Comparison of ENCODE assay signal across 25 cellular contexts in the genomic region with DNA sequence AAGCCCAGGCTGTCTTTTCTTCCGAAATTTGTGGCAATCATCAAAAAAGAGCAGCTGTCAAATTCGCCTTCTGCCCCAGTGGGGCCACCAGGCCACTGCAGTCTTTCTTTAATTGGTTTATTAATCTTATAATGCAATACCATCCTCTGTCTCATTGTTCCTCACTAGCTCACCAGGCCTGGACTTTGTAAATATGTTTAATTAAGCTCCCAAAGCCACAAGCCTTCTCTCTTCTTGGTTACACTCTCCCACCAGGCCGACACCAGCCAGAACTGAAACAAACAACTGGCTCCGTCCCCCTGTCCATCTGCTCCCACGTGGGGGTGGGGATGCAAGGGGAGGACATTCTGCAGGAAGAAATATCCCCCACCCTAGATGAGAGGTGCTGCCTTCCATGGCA. TPM values are rescaled to one million over a fixed set of nuclear protein-coding genes. Genes with fewer than 3 reads are reported as not detected.
"Had no signal": no experiment of that assay in that cellular context is flagged by ENCODE, and none has a peak within 500 bp of the region (broad histone marks: within the 10 kb centered on the region; RNA-seq: fewer than 3 reads in every experiment).

No MANE protein-coding gene starts in this region.

- H3K9me3 ChIP-seq: colonic mucosa, heart left ventricle, ovary, suprapubic skin, tibial artery, upper lobe of right lung had no signal

- H3K9me3 Mint-ChIP-seq: endodermal cell; natural killer cell; neural progenitor cell; stimulated activated effector memory CD8-positive, alpha-beta T cell treated with anti-CD3 and anti-CD28 coated beads, Interleukin-12 subunit alpha, Interleukin-12 subunit beta, amount 100 ng/mL, for 72 hours had no signal

- ATAC-seq: heart left ventricle; left lobe of liver; natural killer cell; right cardiac atrium; stimulated activated effector memory CD8-positive, alpha-beta T cell treated with anti-CD3 and anti-CD28 coated beads, Interleukin-12 subunit alpha, Interleukin-12 subunit beta, amount 100 ng/mL, for 72 hours; stimulated activated naive CD8-positive, alpha-beta T cell treated with anti-CD3 and anti-CD28 coated beads, Interleukin-15, Interleukin-2, amounts not matched to agents 100 U/mL and 50 U/mL, for 24 hours; upper lobe of right lung had no signal

- H2AFZ ChIP-seq: neural progenitor cell had no signal

- H3K4me3 ChIP-seq: colonic mucosa, heart left ventricle, neural progenitor cell, ovary, suprapubic skin, tibial artery, upper lobe of right lung had no signal

- H3K9ac ChIP-seq: neural progenitor cell had no signal

- H3K27ac Mint-ChIP-seq: endodermal cell; natural killer cell; neural progenitor cell; stimulated activated effector memory CD8-positive, alpha-beta T cell treated with anti-CD3 and anti-CD28 coated beads, Interleukin-12 subunit alpha, Interleukin-12 subunit beta, amount 100 ng/mL, for 72 hours had no signal

- H3K4me2 ChIP-seq: neural progenitor cell had no signal

- H3K27ac ChIP-seq: colonic mucosa, heart left ventricle, neural progenitor cell, ovary, suprapubic skin, tibial artery, upper lobe of right lung had no signal

- H3K4me3 Mint-ChIP-seq: endodermal cell; natural killer cell; neural progenitor cell; stimulated activated effector memory CD8-positive, alpha-beta T cell treated with anti-CD3 and anti-CD28 coated beads, Interleukin-12 subunit alpha, Interleukin-12 subunit beta, amount 100 ng/mL, for 72 hours had no signal

- H3K36me3 Mint-ChIP-seq: natural killer cell; neural progenitor cell; stimulated activated effector memory CD8-positive, alpha-beta T cell treated with anti-CD3 and anti-CD28 coated beads, Interleukin-12 subunit alpha, Interleukin-12 subunit beta, amount 100 ng/mL, for 72 hours had no signal

- H3K4me1 ChIP-seq: colonic mucosa, tibial artery, upper lobe of right lung had no signal

- FAIRE-seq: endothelial cell of umbilical vein, islet of Langerhans had no signal

- DNase-seq: colonic mucosa; dermis blood vessel endothelial cell; endodermal cell; foreskin melanocyte; heart left ventricle; hypothalamus; kidney glomerular epithelial cell; mammary epithelial cell; natural killer cell; nucleus accumbens; ovary; right cardiac atrium; stimulated activated CD4-positive, alpha-beta T cell treated with anti-CD3 and anti-CD28 coated beads, Interleukin-4, amount 100 ng/mL, for 1 hour; stimulated activated CD8-positive, alpha-beta memory T cell treated with anti-CD3 and anti-CD28 coated beads, Interleukin-4, amount 100 ng/mL, for 48 hours; stimulated activated naive CD8-positive, alpha-beta T cell treated with anti-CD3 and anti-CD28 coated beads, Interleukin-15, Interleukin-2, amounts not matched to agents 100 U/mL and 50 U/mL, for 24 hours; tibial artery; upper lobe of right lung had no signal

- H3K36me3 ChIP-seq: colonic mucosa, heart left ventricle, neural progenitor cell, ovary, suprapubic skin, tibial artery, upper lobe of right lung had no signal

- H3K4me1 Mint-ChIP-seq: natural killer cell had no signal

- H3K27me3 ChIP-seq: ovary, suprapubic skin had no signal

RNA-seq across cellular contexts. Expression of gene CAMK1G, which starts 22.0 kb away (rescaled TPM):
- total RNA-seq: dermis blood vessel endothelial cell, endothelial cell of umbilical vein, mammary epithelial cell, mesenteric fat pad, natural killer cell, posterior vena cava had no signal
- polyA plus RNA-seq: endothelial cell of umbilical vein, heart left ventricle, mammary epithelial cell had no signal
